8 cellular contexts compared by ENCODE assay signal in genomic region chr4:26860157-26860921, GRCh38. TPM values are rescaled to one million over a fixed set of nuclear protein-coding genes. Genes with fewer than 3 reads are reported as not detected.
DNase-seq lines count a peak whose midpoint lies in the region; ATAC-seq and TF ChIP-seq lines count a peak whose summit lies in the region.

Gene STIM2, plus strand, starts transcription at chr4:26860841.

- H3K27ac ChIP-seq in GM23338 (ENCODE audit: low read depth): peak within 1 kb of the TSS; percentile 82
- H3K27ac ChIP-seq in naive thymus-derived CD4-positive, alpha-beta T cell (ENCODE audit: low read depth, low read length): peak within 1 kb of the TSS; percentile 91

- POLR2A ChIA-PET in naive thymus-derived CD4-positive, alpha-beta T cell (lab: Charles Lee): interaction anchor here (0.6 to 7.1 kb wide), 20 partner anchors 9 to 1003 kb away, joined by 3 to 126 read pairs (median 4); partner anchors contain the start of genes RBPJ, SMIM20 and TBC1D19

- no peaks in the 10 kb centered on the region for H3K9me3 Mint-ChIP-seq in GM23338
- no peaks in the 10 kb centered on the region for H3K9me3 Mint-ChIP-seq in naive thymus-derived CD4-positive, alpha-beta T cell
- no peaks in the 10 kb centered on the region for H3K9me3 Mint-ChIP-seq in stimulated activated naive B cell treated with anti-CD40 and anti-IgM and Interleukin-4, amounts not matched to agents 10 μg/mL and 1 μg/mL and 100 μg/mL, for 72 hours

- peak within 1 kb of the TSS; percentile 88 for H3K4me3 ChIP-seq in GM23338
- peak within 1 kb of the TSS; percentile 77 for H3K4me3 ChIP-seq in naive thymus-derived CD4-positive, alpha-beta T cell (ENCODE audit: low read length)

- no peaks in the 10 kb centered on the region for H3K36me3 ChIP-seq in GM23338 (ENCODE audit: insufficient read depth)
- peaks cover 0 to 5% (median 0%) of the 10 kb centered on the region in 3 experiments for H3K36me3 ChIP-seq in naive thymus-derived CD4-positive, alpha-beta T cell (ENCODE audit: control insufficient read depth in 2 of 3, insufficient read depth in 3 of 3, low read length in 3 of 3)

- H3K9me3 ChIP-seq in naive thymus-derived CD4-positive, alpha-beta T cell (ENCODE audit: control insufficient read depth in 2 of 3, low read length in 3 of 3): no peaks in the 10 kb centered on the region

- H3K4me1 ChIP-seq in GM23338 (ENCODE audit: insufficient read depth): peaks cover 40% of the 10 kb centered on the region
- peaks cover 46 to 48% of the 10 kb centered on the region in 2 donors for H3K4me1 ChIP-seq in naive thymus-derived CD4-positive, alpha-beta T cell (ENCODE audit: control insufficient read depth in 2 of 2, insufficient read depth in 2 of 2, low read length in 2 of 2)

- H3K4me1 Mint-ChIP-seq in GM23338: peaks cover 53% of the 10 kb centered on the region
- peaks cover 47 to 71% (median 66%) of the 10 kb centered on the region in 7 donors for H3K4me1 Mint-ChIP-seq in naive thymus-derived CD4-positive, alpha-beta T cell
- H3K4me1 Mint-ChIP-seq in stimulated activated naive B cell treated with anti-CD40 and anti-IgM and Interleukin-4, amounts not matched to agents 10 μg/mL and 1 μg/mL and 100 μg/mL, for 72 hours: peaks cover 36 to 63% of the 10 kb centered on the region in 2 donors

- peaks cover 20% of the 10 kb centered on the region for H3K27me3 ChIP-seq in GM23338 (ENCODE audit: insufficient read depth)
- no peaks in the 10 kb centered on the region for H3K27me3 ChIP-seq in naive thymus-derived CD4-positive, alpha-beta T cell (ENCODE audit: control insufficient read depth in 2 of 2, insufficient read depth in 2 of 2, low read length in 2 of 2)

- H3K27ac Mint-ChIP-seq in GM23338: peak within 1 kb of the TSS; percentile 95
- H3K27ac Mint-ChIP-seq in naive thymus-derived CD4-positive, alpha-beta T cell: peak within 1 kb of the TSS; percentile 95 to 99 (median 98)
- peak within 1 kb of the TSS; percentile 99 for H3K27ac Mint-ChIP-seq in stimulated activated naive B cell treated with anti-CD40 and anti-IgM and Interleukin-4, amounts not matched to agents 10 μg/mL and 1 μg/mL and 100 μg/mL, for 72 hours

- TF ChIP-seq CTCF in GM23338 (conservative IDR thresholded peaks at IDR 0.05; ENCODE audit: low read depth in 2 of 2): peak; percentile 20 to 57; a peak in 2 of 4 replicates

- H3K9me2 ChIP-seq in GM23338 (ENCODE audit: insufficient read depth): no peaks in the 10 kb centered on the region

- peaks cover 17% of the 10 kb centered on the region for H4K20me1 ChIP-seq in GM23338 (replicated peaks; ENCODE audit: insufficient read depth)

- no peaks in the 10 kb centered on the region; the same call in 2 of the 3 replicates for H3K36me3 Mint-ChIP-seq in GM23338 (ENCODE audit: low read depth)
- H3K36me3 Mint-ChIP-seq in naive thymus-derived CD4-positive, alpha-beta T cell: peaks cover 0 to 4% (median 0%) of the 10 kb centered on the region in 5 donors
- peaks cover 4% of the 10 kb centered on the region in 2 donors for H3K36me3 Mint-ChIP-seq in stimulated activated naive B cell treated with anti-CD40 and anti-IgM and Interleukin-4, amounts not matched to agents 10 μg/mL and 1 μg/mL and 100 μg/mL, for 72 hours

- H3K4me2 ChIP-seq in GM23338: peak within 1 kb of the TSS; percentile 100

- ATAC-seq in GM23338: peak; percentile 70
- peak; percentile 80 for ATAC-seq in naive thymus-derived CD4-positive, alpha-beta T cell
- ATAC-seq in stimulated activated naive B cell treated with anti-CD40 and anti-IgM and Interleukin-4, amounts not matched to agents 10 μg/mL and 1 μg/mL and 100 μg/mL, for 72 hours (replicated peaks): peak; percentile 69 to 73

- H3K4me3 Mint-ChIP-seq in GM23338: peak within 1 kb of the TSS; percentile 87
- peak within 1 kb of the TSS; percentile 95 to 100 (median 98) for H3K4me3 Mint-ChIP-seq in naive thymus-derived CD4-positive, alpha-beta T cell
- H3K4me3 Mint-ChIP-seq in stimulated activated naive B cell treated with anti-CD40 and anti-IgM and Interleukin-4, amounts not matched to agents 10 μg/mL and 1 μg/mL and 100 μg/mL, for 72 hours: peak within 1 kb of the TSS; percentile 96 to 98

- intact Hi-C loops in naive thymus-derived CD4-positive, alpha-beta T cell (cut with micrococcal nuclease): loop anchor here (1.0 to 5.0 kb wide), 17 partner anchors 13 to 1698 kb away; partner anchors contain the start of genes ANAPC4 (in 1 of the 2), SEL1L3 (in 1 of the 2), SEPSECS (in 1 of the 2) and SMIM20 (in 1 of the 2)

- H3K27me3 Mint-ChIP-seq in GM23338 (ENCODE audit: insufficient read depth, low read depth, poor library complexity): peaks cover 6% of the 10 kb centered on the region
- H3K27me3 Mint-ChIP-seq in naive thymus-derived CD4-positive, alpha-beta T cell: peaks cover 0 to 3% (median 0%) of the 10 kb centered on the region in 5 donors
- H3K27me3 Mint-ChIP-seq in stimulated activated naive B cell treated with anti-CD40 and anti-IgM and Interleukin-4, amounts not matched to agents 10 μg/mL and 1 μg/mL and 100 μg/mL, for 72 hours: no peaks in the 10 kb centered on the region

- peak; percentile 97 for DNase-seq in EL
- peak; percentile 97 for DNase-seq in GM23338 (ENCODE audit: low spot score)
- DNase-seq in LHCN-M2 (ENCODE audit: low read depth): peak; percentile 97
- peak; percentile 92 for DNase-seq in RPMI8226
- peak; percentile 93 to 98 for DNase-seq in activated T-helper 1 cell treated with anti-CD3 and anti-CD28 coated beads, Interleukin-2, amount 50 U/mL, for 16 hours (ENCODE audit: low read depth in 1 of 2, low spot score in 1 of 2)
- peak; percentile 96 for DNase-seq in fibroblast of gingiva (ENCODE audit: low read depth)
- DNase-seq in naive thymus-derived CD4-positive, alpha-beta T cell: peak; percentile 95 to 100 (median 99)
- peak; percentile 100 for DNase-seq in stimulated activated naive B cell treated with anti-CD40 and anti-IgM and Interleukin-4, amounts not matched to agents 10 μg/mL and 1 μg/mL and 100 μg/mL, for 72 hours

- H2AFZ ChIP-seq in GM23338: peak within 1 kb of the TSS; percentile 77; the same call in 1 of the 2 replicates

- CTCF ChIA-PET in naive thymus-derived CD4-positive, alpha-beta T cell (lab: Charles Lee): interaction anchor here (0.6 to 3.3 kb wide), 6 partner anchors 12 to 871 kb away, joined by 3 to 30 read pairs (median 4); no protein-coding TSS in a partner anchor

- H3F3A ChIP-seq in GM23338 (replicated peaks; ENCODE audit: low read depth): peaks cover 10% of the 10 kb centered on the region

- peaks cover 36% of the 10 kb centered on the region for H3K79me2 ChIP-seq in GM23338 (replicated peaks; ENCODE audit: insufficient read depth)

TF ChIP-seq in GM23338, 12 proteins besides CTCF, POLR2A, EP300 and RAD21 (continues in another document):
- no peak for TF ChIP-seq ZNF331 (CRISPR knock-in tag; IDR thresholded peaks at IDR 0.05; ENCODE audit: low read depth)

RNA-seq across cellular contexts. Expression of gene STIM2, which starts in this region (rescaled TPM):
- 13.1 and 15.1 TPM in 2 replicates for total RNA-seq in GM23338 (2014; rRNA removed; shearing (Covaris generic))
- polyA plus RNA-seq in GM23338 (2016; fragmentation: Nextera tagmentation; extraction: Ambion mirVana): 17.4 and 17.8 TPM in 2 replicates
- 37.8 and 38.2 TPM in 2 replicates for total RNA-seq in LHCN-M2 (2014; rRNA removed)
- 10.4 TPM for polyA plus RNA-seq in LHCN-M2 (2012)
- 100 to 1,000 TPM in 1 of 5 experiments, 10 to 100 TPM in 4; 61.7 to 103 (median 74.5) TPM for total RNA-seq in naive thymus-derived CD4-positive, alpha-beta T cell
- 10 to 100 TPM; 24.6 to 38.4 TPM for polyA plus RNA-seq in naive thymus-derived CD4-positive, alpha-beta T cell

Comparison
In these comparisons a context has a peak if more than half of its experiments do, and no peak if none do; other contexts are left out.
1. Peak in every context shown above with its lines: DNase-seq, ATAC-seq, H3K4me3 ChIP-seq and H3K27ac ChIP-seq.